Comparison of ENCODE assay signal across 1 cellular context in the genomic region with DNA sequence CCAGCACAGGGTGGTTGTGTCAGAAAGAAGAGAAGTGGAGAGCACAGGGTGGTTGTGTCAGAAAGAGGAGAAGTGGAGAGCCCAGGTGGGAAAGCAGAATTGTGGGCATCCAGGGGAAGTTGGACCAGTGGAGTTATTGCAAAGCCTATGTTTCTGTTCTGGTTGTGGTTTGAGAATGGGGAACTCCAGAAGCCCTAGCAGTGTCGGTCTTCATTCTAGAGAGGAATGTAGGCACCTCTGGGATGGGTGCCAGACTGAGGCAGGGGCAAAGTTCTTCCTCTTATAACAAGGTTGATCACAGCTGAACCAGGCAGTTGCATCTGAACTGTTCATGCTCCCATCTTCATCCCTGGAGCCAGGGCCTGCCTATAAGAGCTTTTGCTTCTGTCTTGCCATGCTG.
TF ChIP-seq lines count a peak whose summit lies in the region.

No MANE protein-coding gene starts in this region.

TF ChIP-seq in GM12878, 131 proteins besides CTCF, POLR2A, EP300 and RAD21:
- peak; percentile 37 for TF ChIP-seq IKZF1 (conservative IDR thresholded peaks at IDR 0.05)
- TF ChIP-seq SPI1 (IDR thresholded peaks at IDR 0.05; ENCODE audit: borderline replicate concordance, insufficient read depth, low read depth, low read length) = peak; percentile 31; the same call in 1 of the 2 replicates
- no peak for TF ChIP-seq TBL1XR1 (IDR thresholded peaks at IDR 0.05; ENCODE audit: low read depth, low read length)
- peak; percentile 37 for TF ChIP-seq RUNX3 (IDR thresholded peaks at IDR 0.05; ENCODE audit: low read length)
- no peak for TF ChIP-seq NR2C1 (IDR thresholded peaks at IDR 0.05)
- peak; percentile 30 to 36; a peak in 2 of 4 replicates for TF ChIP-seq IKZF2 (IDR thresholded peaks at IDR 0.05)
